ENCODE assay signal across 11 cellular contexts in the genomic region with DNA sequence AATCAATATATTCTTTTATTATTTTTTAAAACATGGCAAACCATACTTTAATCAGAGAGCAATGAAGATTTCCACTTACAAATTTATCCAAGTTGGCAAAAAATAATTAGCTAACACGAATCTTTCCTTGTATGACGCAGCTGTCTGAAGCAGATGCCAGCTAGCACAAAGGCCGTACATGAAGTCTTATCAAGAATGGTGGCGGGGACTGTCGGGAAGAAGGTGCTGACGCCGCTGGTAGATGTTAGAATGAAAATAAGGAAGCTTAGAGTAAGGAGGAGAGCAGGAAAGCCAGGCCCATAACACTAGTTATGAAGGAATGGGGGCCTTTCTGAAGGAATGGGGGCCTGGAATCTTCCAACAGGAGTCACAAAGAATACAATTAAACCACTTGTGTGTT.
"Had no signal": no experiment of that assay in that cellular context is flagged by ENCODE, and none has a peak within 500 bp of the region (broad histone marks: within the 10 kb centered on the region; RNA-seq: fewer than 3 reads in every experiment).

No MANE protein-coding gene starts in this region.

- FAIRE-seq: colon had no signal

- H3K27me3 ChIP-seq: adrenal gland, gastrocnemius medialis, right lobe of liver had no signal

- H3K4me3 ChIP-seq: adrenal gland, gastrocnemius medialis, psoas muscle, right lobe of liver had no signal

- H3K36me3 Mint-ChIP-seq: activated CD4-positive, alpha-beta memory T cell treated with anti-CD3 and anti-CD28 coated beads for 36 hours; activated naive CD4-positive, alpha-beta T cell treated with anti-CD3 and anti-CD28 coated beads, Interleukin-2, amount 50 U/mL, for 24 hours; memory B cell had no signal

- H3K27ac Mint-ChIP-seq: activated CD4-positive, alpha-beta memory T cell treated with anti-CD3 and anti-CD28 coated beads for 36 hours; activated CD4-positive, alpha-beta T cell treated with anti-CD3 and anti-CD28 coated beads for 36 hours; activated naive CD4-positive, alpha-beta T cell treated with anti-CD3 and anti-CD28 coated beads, Interleukin-2, amount 50 U/mL, for 24 hours; memory B cell had no signal

- H3K27me3 Mint-ChIP-seq: activated CD4-positive, alpha-beta memory T cell treated with anti-CD3 and anti-CD28 coated beads for 36 hours; activated CD4-positive, alpha-beta T cell treated with anti-CD3 and anti-CD28 coated beads for 36 hours; activated naive CD4-positive, alpha-beta T cell treated with anti-CD3 and anti-CD28 coated beads, Interleukin-2, amount 50 U/mL, for 24 hours; memory B cell; naive thymus-derived CD8-positive, alpha-beta T cell had no signal

- H3K9me3 ChIP-seq: adrenal gland, gastrocnemius medialis, psoas muscle, right lobe of liver had no signal

- H3K36me3 ChIP-seq: adrenal gland, gastrocnemius medialis, right lobe of liver had no signal

- H3K27ac ChIP-seq: gastrocnemius medialis, psoas muscle, right lobe of liver had no signal

- H3K4me3 Mint-ChIP-seq: activated CD4-positive, alpha-beta memory T cell treated with anti-CD3 and anti-CD28 coated beads for 36 hours; activated CD4-positive, alpha-beta T cell treated with anti-CD3 and anti-CD28 coated beads for 36 hours; activated naive CD4-positive, alpha-beta T cell treated with anti-CD3 and anti-CD28 coated beads, Interleukin-2, amount 50 U/mL, for 24 hours; activated T-cell treated with anti-CD3 and anti-CD28 coated beads, Interleukin-2, amount 50 U/mL, for 4 hours; memory B cell had no signal
